Comparison of ENCODE assay signal across 1 cellular context in the genomic region with DNA sequence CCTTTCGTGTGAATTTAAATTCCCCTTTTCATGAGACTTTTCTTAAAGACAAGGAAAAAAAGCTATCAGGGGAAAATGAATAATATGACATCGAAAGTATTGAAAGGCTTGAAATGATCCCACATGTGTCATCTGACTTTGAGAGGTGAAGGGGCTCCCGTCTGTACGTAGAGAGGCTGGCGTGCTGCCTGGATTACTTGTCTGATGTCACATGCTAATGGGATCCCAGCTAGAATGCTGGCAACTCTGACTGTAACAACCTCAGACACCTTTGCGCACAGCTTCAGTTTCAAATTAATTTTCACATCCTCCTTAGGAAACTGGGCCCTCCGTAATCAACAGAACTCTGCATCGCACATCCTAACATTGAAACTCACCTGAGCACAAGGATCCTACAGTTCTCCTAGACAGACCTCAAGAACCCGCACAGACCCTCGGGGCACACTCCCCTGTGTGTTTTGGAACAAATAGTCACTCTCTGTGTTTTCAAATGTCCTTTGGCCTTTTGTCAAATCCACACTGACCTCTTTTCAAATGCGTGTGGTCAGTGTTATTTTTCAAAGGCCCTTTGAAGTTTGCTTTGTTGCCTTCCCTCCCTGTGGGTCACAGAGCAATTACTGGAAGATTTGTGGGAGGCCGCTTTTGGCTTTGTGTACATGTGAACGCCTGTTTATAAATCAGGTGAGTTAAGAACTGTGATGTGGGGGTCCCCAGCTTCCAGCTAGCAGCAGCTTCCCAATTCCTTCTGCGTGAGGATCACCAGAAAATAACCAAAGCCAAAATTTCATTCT.
TF ChIP-seq lines count a peak whose summit lies in the region.

No MANE protein-coding gene starts in this region.

TF ChIP-seq in HepG2, 621 proteins besides CTCF, POLR2A, EP300 and RAD21 (continued from another document and continues in another):
- peak; percentile 44; the same call in 1 of the 2 replicates for TF ChIP-seq PHF8 (CRISPR knock-in tag; IDR thresholded peaks at IDR 0.05)
- no peak for TF ChIP-seq ZNF674 (CRISPR knock-in tag; IDR thresholded peaks at IDR 0.05; ENCODE audit: low read depth)
- no peak for TF ChIP-seq NR3C1 (CRISPR knock-in tag; IDR thresholded peaks at IDR 0.05)
- peak; percentile 82 for TF ChIP-seq SMYD3 (CRISPR knock-in tag; IDR thresholded peaks at IDR 0.05)
- TF ChIP-seq, protein P1, sequence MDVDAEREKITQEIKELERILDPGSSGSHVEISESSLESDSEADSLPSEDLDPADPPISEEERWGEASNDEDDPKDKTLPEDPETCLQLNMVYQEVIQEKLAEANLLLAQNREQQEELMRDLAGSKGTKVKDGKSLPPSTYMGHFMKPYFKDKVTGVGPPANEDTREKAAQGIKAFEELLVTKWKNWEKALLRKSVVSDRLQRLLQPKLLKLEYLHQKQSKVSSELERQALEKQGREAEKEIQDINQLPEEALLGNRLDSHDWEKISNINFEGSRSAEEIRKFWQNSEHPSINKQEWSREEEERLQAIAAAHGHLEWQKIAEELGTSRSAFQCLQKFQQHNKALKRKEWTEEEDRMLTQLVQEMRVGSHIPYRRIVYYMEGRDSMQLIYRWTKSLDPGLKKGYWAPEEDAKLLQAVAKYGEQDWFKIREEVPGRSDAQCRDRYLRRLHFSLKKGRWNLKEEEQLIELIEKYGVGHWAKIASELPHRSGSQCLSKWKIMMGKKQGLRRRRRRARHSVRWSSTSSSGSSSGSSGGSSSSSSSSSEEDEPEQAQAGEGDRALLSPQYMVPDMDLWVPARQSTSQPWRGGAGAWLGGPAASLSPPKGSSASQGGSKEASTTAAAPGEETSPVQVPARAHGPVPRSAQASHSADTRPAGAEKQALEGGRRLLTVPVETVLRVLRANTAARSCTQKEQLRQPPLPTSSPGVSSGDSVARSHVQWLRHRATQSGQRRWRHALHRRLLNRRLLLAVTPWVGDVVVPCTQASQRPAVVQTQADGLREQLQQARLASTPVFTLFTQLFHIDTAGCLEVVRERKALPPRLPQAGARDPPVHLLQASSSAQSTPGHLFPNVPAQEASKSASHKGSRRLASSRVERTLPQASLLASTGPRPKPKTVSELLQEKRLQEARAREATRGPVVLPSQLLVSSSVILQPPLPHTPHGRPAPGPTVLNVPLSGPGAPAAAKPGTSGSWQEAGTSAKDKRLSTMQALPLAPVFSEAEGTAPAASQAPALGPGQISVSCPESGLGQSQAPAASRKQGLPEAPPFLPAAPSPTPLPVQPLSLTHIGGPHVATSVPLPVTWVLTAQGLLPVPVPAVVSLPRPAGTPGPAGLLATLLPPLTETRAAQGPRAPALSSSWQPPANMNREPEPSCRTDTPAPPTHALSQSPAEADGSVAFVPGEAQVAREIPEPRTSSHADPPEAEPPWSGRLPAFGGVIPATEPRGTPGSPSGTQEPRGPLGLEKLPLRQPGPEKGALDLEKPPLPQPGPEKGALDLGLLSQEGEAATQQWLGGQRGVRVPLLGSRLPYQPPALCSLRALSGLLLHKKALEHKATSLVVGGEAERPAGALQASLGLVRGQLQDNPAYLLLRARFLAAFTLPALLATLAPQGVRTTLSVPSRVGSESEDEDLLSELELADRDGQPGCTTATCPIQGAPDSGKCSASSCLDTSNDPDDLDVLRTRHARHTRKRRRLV (CRISPR knock-in tag; IDR thresholded peaks at IDR 0.05), result peak; percentile 83; the same call in 1 of the 2 replicates
- TF ChIP-seq ZNF543 (CRISPR knock-in tag; IDR thresholded peaks at IDR 0.05), result peak; percentile 83; the same call in 1 of the 2 replicates
- TF ChIP-seq ZNF20 (CRISPR knock-in tag; IDR thresholded peaks at IDR 0.05), result no peak
- no peak for TF ChIP-seq NFRKB (IDR thresholded peaks at IDR 0.05)
- no peak for TF ChIP-seq PRPF4 (IDR thresholded peaks at IDR 0.05; ENCODE audit: low read depth, low read length, poor library complexity, severe bottlenecking)
- TF ChIP-seq, protein P2, sequence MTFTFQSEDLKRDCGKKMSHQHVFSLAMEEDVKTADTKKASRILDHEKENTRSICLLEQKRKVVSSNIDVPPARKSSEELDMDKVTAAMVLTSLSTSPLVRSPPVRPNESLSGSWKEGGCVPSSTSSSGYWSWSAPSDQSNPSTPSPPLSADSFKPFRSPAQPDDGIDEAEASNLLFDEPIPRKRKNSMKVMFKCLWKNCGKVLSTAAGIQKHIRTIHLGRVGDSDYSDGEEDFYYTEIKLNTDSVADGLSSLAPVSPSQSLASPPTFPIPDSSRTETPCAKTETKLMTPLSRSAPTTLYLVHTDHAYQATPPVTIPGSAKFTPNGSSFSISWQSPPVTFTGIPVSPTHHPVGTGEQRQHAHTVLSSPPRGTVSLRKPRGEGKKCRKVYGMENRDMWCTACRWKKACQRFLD (CRISPR knock-in tag; IDR thresholded peaks at IDR 0.05; ENCODE audit: borderline replicate concordance), result no peak
- no peak for TF ChIP-seq ZSCAN12 (CRISPR knock-in tag; IDR thresholded peaks at IDR 0.05)
- TF ChIP-seq POLR2AphosphoS5 (IDR thresholded peaks at IDR 0.05; ENCODE audit: low read depth, low read length), result peak; percentile 45; the same call in 1 of the 2 replicates
- TF ChIP-seq KDM6A (CRISPR knock-in tag; IDR thresholded peaks at IDR 0.05; ENCODE audit: low read depth), result peak; percentile 98
- TF ChIP-seq, protein P3, sequence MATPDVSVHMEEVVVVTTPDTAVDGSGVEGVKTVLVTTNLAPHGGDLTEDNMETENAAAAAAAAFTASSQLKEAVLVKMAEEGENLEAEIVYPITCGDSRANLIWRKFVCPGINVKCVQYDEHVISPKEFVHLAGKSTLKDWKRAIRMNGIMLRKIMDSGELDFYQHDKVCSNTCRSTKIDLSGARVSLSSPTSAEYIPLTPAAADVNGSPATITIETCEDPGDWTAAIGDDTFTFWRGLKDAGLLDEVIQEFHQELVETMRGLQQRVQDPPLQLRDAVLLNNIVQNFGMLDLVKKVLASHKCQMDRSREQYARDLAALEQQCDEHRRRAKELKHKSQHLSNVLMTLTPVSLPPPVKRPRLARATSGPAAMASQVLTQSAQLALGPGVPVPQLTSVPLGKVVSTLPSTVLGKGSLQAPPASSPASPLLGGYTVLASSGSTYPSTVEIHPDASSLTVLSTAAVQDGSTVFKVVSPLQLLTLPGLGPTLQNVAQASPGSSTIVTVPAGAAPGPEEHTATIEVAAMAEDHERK (CRISPR knock-in tag; IDR thresholded peaks at IDR 0.05; ENCODE audit: low read depth), result no peak
- peak; percentile 97; the same call in 1 of the 2 replicates for TF ChIP-seq DNMT3B (CRISPR knock-in tag; conservative IDR thresholded peaks at IDR 0.05)
- no peak for TF ChIP-seq ZNF569 (CRISPR knock-in tag; IDR thresholded peaks at IDR 0.05; ENCODE audit: borderline replicate concordance)
- TF ChIP-seq, protein P4, sequence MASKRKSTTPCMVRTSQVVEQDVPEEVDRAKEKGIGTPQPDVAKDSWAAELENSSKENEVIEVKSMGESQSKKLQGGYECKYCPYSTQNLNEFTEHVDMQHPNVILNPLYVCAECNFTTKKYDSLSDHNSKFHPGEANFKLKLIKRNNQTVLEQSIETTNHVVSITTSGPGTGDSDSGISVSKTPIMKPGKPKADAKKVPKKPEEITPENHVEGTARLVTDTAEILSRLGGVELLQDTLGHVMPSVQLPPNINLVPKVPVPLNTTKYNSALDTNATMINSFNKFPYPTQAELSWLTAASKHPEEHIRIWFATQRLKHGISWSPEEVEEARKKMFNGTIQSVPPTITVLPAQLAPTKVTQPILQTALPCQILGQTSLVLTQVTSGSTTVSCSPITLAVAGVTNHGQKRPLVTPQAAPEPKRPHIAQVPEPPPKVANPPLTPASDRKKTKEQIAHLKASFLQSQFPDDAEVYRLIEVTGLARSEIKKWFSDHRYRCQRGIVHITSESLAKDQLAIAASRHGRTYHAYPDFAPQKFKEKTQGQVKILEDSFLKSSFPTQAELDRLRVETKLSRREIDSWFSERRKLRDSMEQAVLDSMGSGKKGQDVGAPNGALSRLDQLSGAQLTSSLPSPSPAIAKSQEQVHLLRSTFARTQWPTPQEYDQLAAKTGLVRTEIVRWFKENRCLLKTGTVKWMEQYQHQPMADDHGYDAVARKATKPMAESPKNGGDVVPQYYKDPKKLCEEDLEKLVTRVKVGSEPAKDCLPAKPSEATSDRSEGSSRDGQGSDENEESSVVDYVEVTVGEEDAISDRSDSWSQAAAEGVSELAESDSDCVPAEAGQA (IDR thresholded peaks at IDR 0.05; ENCODE audit: low read depth), result no peak
- TF ChIP-seq, protein P4 (CRISPR knock-in tag; IDR thresholded peaks at IDR 0.05; ENCODE audit: borderline replicate concordance), result no peak; the same call in 1 of the 2 replicates
- TF ChIP-seq ZNF670 (CRISPR knock-in tag; IDR thresholded peaks at IDR 0.05; ENCODE audit: borderline replicate concordance), result 0 out of 2 replicates have a peak, but pooled peaks have one; percentile 7
- peak; percentile 74; the same call in 1 of the 2 replicates for TF ChIP-seq NCOA1 (CRISPR knock-in tag; IDR thresholded peaks at IDR 0.05)
- TF ChIP-seq MATR3 (CRISPR knock-in tag; IDR thresholded peaks at IDR 0.05), result no peak
- TF ChIP-seq ZNF235 (CRISPR knock-in tag; IDR thresholded peaks at IDR 0.05; ENCODE audit: borderline replicate concordance), result peak; percentile 43; the same call in 1 of the 2 replicates
- TF ChIP-seq, protein P5, sequence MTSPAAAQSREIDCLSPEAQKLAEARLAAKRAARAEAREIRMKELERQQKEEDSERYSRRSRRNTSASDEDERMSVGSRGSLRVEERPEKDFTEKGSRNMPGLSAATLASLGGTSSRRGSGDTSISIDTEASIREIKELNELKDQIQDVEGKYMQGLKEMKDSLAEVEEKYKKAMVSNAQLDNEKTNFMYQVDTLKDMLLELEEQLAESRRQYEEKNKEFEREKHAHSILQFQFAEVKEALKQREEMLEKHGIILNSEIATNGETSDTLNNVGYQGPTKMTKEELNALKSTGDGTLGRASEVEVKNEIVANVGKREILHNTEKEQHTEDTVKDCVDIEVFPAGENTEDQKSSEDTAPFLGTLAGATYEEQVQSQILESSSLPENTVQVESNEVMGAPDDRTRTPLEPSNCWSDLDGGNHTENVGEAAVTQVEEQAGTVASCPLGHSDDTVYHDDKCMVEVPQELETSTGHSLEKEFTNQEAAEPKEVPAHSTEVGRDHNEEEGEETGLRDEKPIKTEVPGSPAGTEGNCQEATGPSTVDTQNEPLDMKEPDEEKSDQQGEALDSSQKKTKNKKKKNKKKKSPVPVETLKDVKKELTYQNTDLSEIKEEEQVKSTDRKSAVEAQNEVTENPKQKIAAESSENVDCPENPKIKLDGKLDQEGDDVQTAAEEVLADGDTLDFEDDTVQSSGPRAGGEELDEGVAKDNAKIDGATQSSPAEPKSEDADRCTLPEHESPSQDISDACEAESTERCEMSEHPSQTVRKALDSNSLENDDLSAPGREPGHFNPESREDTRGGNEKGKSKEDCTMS (CRISPR knock-in tag; conservative IDR thresholded peaks at IDR 0.05), result no peak
- TF ChIP-seq SRY (CRISPR knock-in tag; IDR thresholded peaks at IDR 0.05), result no peak
- TF ChIP-seq ZNF335 (CRISPR knock-in tag; IDR thresholded peaks at IDR 0.05), result peak; percentile 76; the same call in 1 of the 2 replicates
- TF ChIP-seq MIXL1 (CRISPR knock-in tag; IDR thresholded peaks at IDR 0.05), result peak; percentile 98
- no peak; the same call in 1 of the 2 replicates for TF ChIP-seq EHMT2 (IDR thresholded peaks at IDR 0.05; ENCODE audit: borderline replicate concordance, low read depth, low read length)
- peak; percentile 89 for TF ChIP-seq ZFP1 (CRISPR knock-in tag; IDR thresholded peaks at IDR 0.05)
- TF ChIP-seq, protein P6, sequence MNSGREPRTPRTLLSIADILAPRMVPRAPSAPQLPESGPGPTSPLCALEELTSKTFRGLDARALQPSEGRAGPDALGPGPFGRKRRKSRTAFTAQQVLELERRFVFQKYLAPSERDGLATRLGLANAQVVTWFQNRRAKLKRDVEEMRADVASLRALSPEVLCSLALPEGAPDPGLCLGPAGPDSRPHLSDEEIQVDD (CRISPR knock-in tag; IDR thresholded peaks at IDR 0.05; ENCODE audit: borderline replicate concordance), result no peak
- TF ChIP-seq, protein P7, sequence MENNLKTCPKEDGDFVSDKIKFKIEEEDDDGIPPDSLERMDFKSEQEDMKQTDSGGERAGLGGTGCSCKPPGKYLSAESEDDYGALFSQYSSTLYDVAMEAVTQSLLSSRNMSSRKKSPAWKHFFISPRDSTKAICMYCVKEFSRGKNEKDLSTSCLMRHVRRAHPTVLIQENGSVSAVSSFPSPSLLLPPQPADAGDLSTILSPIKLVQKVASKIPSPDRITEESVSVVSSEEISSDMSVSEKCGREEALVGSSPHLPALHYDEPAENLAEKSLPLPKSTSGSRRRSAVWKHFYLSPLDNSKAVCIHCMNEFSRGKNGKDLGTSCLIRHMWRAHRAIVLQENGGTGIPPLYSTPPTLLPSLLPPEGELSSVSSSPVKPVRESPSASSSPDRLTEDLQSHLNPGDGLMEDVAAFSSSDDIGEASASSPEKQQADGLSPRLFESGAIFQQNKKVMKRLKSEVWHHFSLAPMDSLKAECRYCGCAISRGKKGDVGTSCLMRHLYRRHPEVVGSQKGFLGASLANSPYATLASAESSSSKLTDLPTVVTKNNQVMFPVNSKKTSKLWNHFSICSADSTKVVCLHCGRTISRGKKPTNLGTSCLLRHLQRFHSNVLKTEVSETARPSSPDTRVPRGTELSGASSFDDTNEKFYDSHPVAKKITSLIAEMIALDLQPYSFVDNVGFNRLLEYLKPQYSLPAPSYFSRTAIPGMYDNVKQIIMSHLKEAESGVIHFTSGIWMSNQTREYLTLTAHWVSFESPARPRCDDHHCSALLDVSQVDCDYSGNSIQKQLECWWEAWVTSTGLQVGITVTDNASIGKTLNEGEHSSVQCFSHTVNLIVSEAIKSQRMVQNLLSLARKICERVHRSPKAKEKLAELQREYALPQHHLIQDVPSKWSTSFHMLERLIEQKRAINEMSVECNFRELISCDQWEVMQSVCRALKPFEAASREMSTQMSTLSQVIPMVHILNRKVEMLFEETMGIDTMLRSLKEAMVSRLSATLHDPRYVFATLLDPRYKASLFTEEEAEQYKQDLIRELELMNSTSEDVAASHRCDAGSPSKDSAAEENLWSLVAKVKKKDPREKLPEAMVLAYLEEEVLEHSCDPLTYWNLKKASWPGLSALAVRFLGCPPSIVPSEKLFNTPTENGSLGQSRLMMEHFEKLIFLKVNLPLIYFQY (CRISPR knock-in tag; IDR thresholded peaks at IDR 0.05; ENCODE audit: borderline replicate concordance), result peak; percentile 85
- TF ChIP-seq BRD4 (CRISPR knock-in tag; IDR thresholded peaks at IDR 0.05), result peak; percentile 96
